In the genomic region with DNA sequence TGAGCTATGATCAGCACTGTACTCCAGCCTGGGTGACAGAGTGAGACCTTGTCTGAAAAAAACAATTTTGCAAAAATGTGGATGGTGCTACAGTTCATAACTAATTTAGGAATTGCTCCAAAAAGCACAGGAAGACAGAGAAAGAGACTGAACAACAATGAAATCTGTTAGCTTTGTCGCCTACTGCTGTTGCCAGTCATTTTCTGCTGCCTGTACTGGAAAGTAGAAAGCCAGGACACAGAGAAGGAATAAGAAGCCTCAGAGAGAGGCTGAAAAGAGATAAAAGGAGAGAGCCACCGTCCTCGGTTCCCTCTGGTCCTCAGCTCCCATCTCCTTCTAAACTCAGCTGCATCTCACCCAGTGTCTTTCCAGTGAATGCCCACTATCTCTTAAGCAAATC, we compare ENCODE assay signal across 20 cellular contexts. TPM values are rescaled to one million over a fixed set of nuclear protein-coding genes. Genes with fewer than 3 reads are reported as not detected.
DNase-seq lines count a peak whose midpoint lies in the region; ATAC-seq and TF ChIP-seq lines count a peak whose summit lies in the region.
"Had no signal": no experiment of that assay in that cellular context is flagged by ENCODE, and none has a peak within 500 bp of the region (broad histone marks: within the 10 kb centered on the region; RNA-seq: fewer than 3 reads in every experiment).

No MANE protein-coding gene starts in this region.

- no peak overlapping the region for H3K18ac ChIP-seq in neuronal stem cell (ENCODE audit: low read length)

- ATAC-seq in WTC11, result no peak
- ATAC-seq in HG03342 (IDR thresholded peaks at IDR 0.05; ENCODE audit: unreplicated experiment), result no peak
- ATAC-seq: HCT116 had no signal

- no peak overlapping the region for H2AK5ac ChIP-seq in neuronal stem cell (ENCODE audit: low read depth, low read length)

- H2BK120ac ChIP-seq in neuronal stem cell (ENCODE audit: low read depth, low read length), result no peak overlapping the region

- CTCF ChIA-PET in WTC11 (lab: Charles Lee), result interaction anchor here (1.6 kb wide), 1 partner anchor 9 kb away, joined by 3 read pairs; a partner anchor contains a TSS

- no peaks in the 10 kb centered on the region for H3K9me3 ChIP-seq in neuronal stem cell (replicated peaks in 1 of 2; ENCODE audit: control insufficient read depth in 2 of 2, insufficient read depth in 1 of 2, low read depth in 1 of 2, low read length in 2 of 2)
- H3K9me3 ChIP-seq: A549 had no signal

- no peak overlapping the region for H3K14ac ChIP-seq in neuronal stem cell (ENCODE audit: low read length)

- H3K4me1 ChIP-seq in neuronal stem cell (ENCODE audit: control insufficient read depth in 2 of 2, insufficient read depth in 1 of 2, low read depth in 1 of 2, low read length in 2 of 2), result no peaks in the 10 kb centered on the region
- H3K4me1 ChIP-seq: A549 had no signal

- peaks cover 3% of the 10 kb centered on the region; the same call in 1 of the 2 replicates for H3K9me3 Mint-ChIP-seq in WTC11
- H3K9me3 Mint-ChIP-seq: CD4-positive, alpha-beta memory T cell; H9 had no signal

- no CpG with 5 or more reads among the region's 3 CpGs for WGBS in neuronal stem cell (ENCODE audit: extremely low coverage in 2 of 2, insufficient read length in 2 of 2, insufficient replicate concordance in 1 of 2), 2 donors

- H3K27me3 Mint-ChIP-seq in WTC11 (ENCODE audit: low read depth), result peaks cover 2% of the 10 kb centered on the region; the same call in 1 of the 2 replicates

- no peak overlapping the region for H3K27ac ChIP-seq in neuronal stem cell (replicated peaks; ENCODE audit: low read length)
- H3K27ac ChIP-seq: A549, GM23248 had no signal

- H3K4me2 ChIP-seq in neuronal stem cell (ENCODE audit: insufficient read depth, low read length, poor library complexity, severe bottlenecking), result no peak overlapping the region
- H3K4me2 ChIP-seq: A549 had no signal

- no peak overlapping the region for H4K91ac ChIP-seq in neuronal stem cell (ENCODE audit: low read depth, low read length, poor library complexity)

- no peak overlapping the region for H2BK12ac ChIP-seq in neuronal stem cell (ENCODE audit: low read length)

- in situ Hi-C loops in G401 (cut with HindIII; ENCODE audit: low sequenced_read_pairs), result no loop called here

- no peak overlapping the region for H3K9ac ChIP-seq in neuronal stem cell (ENCODE audit: low read depth, low read length, poor library complexity)
- H3K9ac ChIP-seq: GM23248 had no signal

- no peak overlapping the region for H3K4me3 ChIP-seq in neuronal stem cell (ENCODE audit: low read length in 2 of 2)
- H3K4me3 ChIP-seq: A549, GM23248 had no signal

- peak overlapping the region; percentile 51; the same call in 1 of the 2 replicates for H3K27ac Mint-ChIP-seq in WTC11
- H3K27ac Mint-ChIP-seq: CD4-positive, alpha-beta memory T cell had no signal

- no peaks in the 10 kb centered on the region for H3K36me3 Mint-ChIP-seq in WTC11
- H3K36me3 Mint-ChIP-seq: CD4-positive, alpha-beta memory T cell had no signal

- H3K79me1 ChIP-seq in neuronal stem cell (ENCODE audit: low read depth, low read length), result no peaks in the 10 kb centered on the region

- peaks cover 0 to 6% (median 0%) of the 10 kb centered on the region in 3 experiments for H3K27me3 ChIP-seq in neuronal stem cell (ENCODE audit: control insufficient read depth in 3 of 3, insufficient read depth in 3 of 3, low read depth in 1 of 3, low read length in 3 of 3)

- no peaks in the 10 kb centered on the region for H3K36me3 ChIP-seq in neuronal stem cell (replicated peaks in 1 of 2; ENCODE audit: control insufficient read depth in 2 of 2, insufficient read depth in 2 of 2, low read length in 2 of 2)

- no peaks in the 10 kb centered on the region for H3K4me1 Mint-ChIP-seq in WTC11
- H3K4me1 Mint-ChIP-seq: CD4-positive, alpha-beta memory T cell; H9 had no signal

- H2BK15ac ChIP-seq in neuronal stem cell (ENCODE audit: low read length), result no peak overlapping the region

- DNase-seq in G401 (ENCODE audit: low spot score) (peak; percentile 67), WTC11 (ENCODE audit: low spot score) (no peak), cerebellum (ENCODE audit: low spot score) (peak; percentile 37), neuronal stem cell (ENCODE audit: low spot score) (no peak), NCI-H2029 treated with DMSO at 0.1 percent for 48 hours (lab: John Stamatoyannopoulos, UW) (no peak), cortex of kidney (lab: John Stamatoyannopoulos, UW) (no peak), GOT3 (lab: John Stamatoyannopoulos, UW) (no peak)
- DNase-seq: 8988T; ACHN; AML-193; Calu3; CD4-positive, alpha-beta memory T cell; COR-L47; DMS53; DMS79 treated with DMSO at 0.1 percent for 48 hours; GM23248; H9 had no signal

- H3K23ac ChIP-seq in neuronal stem cell (ENCODE audit: low read depth, low read length, poor library complexity), result no peak overlapping the region

- H2AFZ ChIP-seq in neuronal stem cell (ENCODE audit: low read length), result peak overlapping the region; percentile 56
- H2AFZ ChIP-seq: GM23248 had no signal

- TF ChIP-seq CTCF in WTC11 (IDR thresholded peaks at IDR 0.05), result no peak

- POLR2A ChIA-PET in WTC11 (lab: Charles Lee), result interaction anchor here (0.6 kb wide), 1 partner anchor 681 kb away, joined by 9 read pairs; no protein-coding TSS in a partner anchor

- no peak overlapping the region for H3K4ac ChIP-seq in neuronal stem cell (ENCODE audit: low read length)

- H4K8ac ChIP-seq in neuronal stem cell (ENCODE audit: low read depth, low read length), result no peak overlapping the region

- no peak overlapping the region for H2BK5ac ChIP-seq in neuronal stem cell (ENCODE audit: low read length)

- no peak overlapping the region for H3K4me3 Mint-ChIP-seq in WTC11
- H3K4me3 Mint-ChIP-seq: CD4-positive, alpha-beta memory T cell; H9 had no signal

TF ChIP-seq in WTC11, 78 proteins besides CTCF, POLR2A, EP300 and RAD21 (continues in another document):
- TF ChIP-seq, protein P1, sequence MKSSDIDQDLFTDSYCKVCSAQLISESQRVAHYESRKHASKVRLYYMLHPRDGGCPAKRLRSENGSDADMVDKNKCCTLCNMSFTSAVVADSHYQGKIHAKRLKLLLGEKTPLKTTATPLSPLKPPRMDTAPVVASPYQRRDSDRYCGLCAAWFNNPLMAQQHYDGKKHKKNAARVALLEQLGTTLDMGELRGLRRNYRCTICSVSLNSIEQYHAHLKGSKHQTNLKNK (CRISPR knock-in tag; IDR thresholded peaks at IDR 0.05), result no peak
- TF ChIP-seq SP1 (CRISPR knock-in tag; conservative IDR thresholded peaks at IDR 0.05), result no peak
- TF ChIP-seq HMGA2 (CRISPR knock-in tag; IDR thresholded peaks at IDR 0.05), result no peak
- TF ChIP-seq ETV6 (CRISPR knock-in tag; IDR thresholded peaks at IDR 0.05), result no peak
- TF ChIP-seq RELA (CRISPR knock-in tag; IDR thresholded peaks at IDR 0.05; ENCODE audit: borderline replicate concordance), result no peak
- TF ChIP-seq NR1H2 (CRISPR knock-in tag; IDR thresholded peaks at IDR 0.05), result no peak
- no peak for TF ChIP-seq ZNF219 (CRISPR knock-in tag; IDR thresholded peaks at IDR 0.05; ENCODE audit: borderline replicate concordance)
- no peak for TF ChIP-seq NR2C2 (CRISPR knock-in tag; IDR thresholded peaks at IDR 0.05)
- TF ChIP-seq, protein P2, sequence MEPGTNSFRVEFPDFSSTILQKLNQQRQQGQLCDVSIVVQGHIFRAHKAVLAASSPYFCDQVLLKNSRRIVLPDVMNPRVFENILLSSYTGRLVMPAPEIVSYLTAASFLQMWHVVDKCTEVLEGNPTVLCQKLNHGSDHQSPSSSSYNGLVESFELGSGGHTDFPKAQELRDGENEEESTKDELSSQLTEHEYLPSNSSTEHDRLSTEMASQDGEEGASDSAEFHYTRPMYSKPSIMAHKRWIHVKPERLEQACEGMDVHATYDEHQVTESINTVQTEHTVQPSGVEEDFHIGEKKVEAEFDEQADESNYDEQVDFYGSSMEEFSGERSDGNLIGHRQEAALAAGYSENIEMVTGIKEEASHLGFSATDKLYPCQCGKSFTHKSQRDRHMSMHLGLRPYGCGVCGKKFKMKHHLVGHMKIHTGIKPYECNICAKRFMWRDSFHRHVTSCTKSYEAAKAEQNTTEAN (CRISPR knock-in tag; IDR thresholded peaks at IDR 0.05), result no peak
- TF ChIP-seq NFATC4 (CRISPR knock-in tag; IDR thresholded peaks at IDR 0.05), result no peak
- TF ChIP-seq, protein P3, sequence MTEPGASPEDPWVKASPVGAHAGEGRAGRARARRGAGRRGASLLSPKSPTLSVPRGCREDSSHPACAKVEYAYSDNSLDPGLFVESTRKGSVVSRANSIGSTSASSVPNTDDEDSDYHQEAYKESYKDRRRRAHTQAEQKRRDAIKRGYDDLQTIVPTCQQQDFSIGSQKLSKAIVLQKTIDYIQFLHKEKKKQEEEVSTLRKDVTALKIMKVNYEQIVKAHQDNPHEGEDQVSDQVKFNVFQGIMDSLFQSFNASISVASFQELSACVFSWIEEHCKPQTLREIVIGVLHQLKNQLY (CRISPR knock-in tag; IDR thresholded peaks at IDR 0.05), result no peak
- no peak for TF ChIP-seq FOXJ3 (CRISPR knock-in tag; IDR thresholded peaks at IDR 0.05; ENCODE audit: borderline replicate concordance)
- no peak for TF ChIP-seq SMAD3 (CRISPR knock-in tag; IDR thresholded peaks at IDR 0.05; ENCODE audit: borderline replicate concordance)
- no peak for TF ChIP-seq RORB (CRISPR knock-in tag; IDR thresholded peaks at IDR 0.05)
- TF ChIP-seq GABPB1 (CRISPR knock-in tag; IDR thresholded peaks at IDR 0.05), result no peak
- no peak for TF ChIP-seq ZNF671 (CRISPR knock-in tag; IDR thresholded peaks at IDR 0.05)

RNA-seq across cellular contexts. Expression of a gene that starts 8.6 kb away (rescaled TPM):
- total RNA-seq in G401 (2014; rRNA removed; shearing (Covaris generic)), result 1.2 and 2.4 TPM in 2 replicates
- 2.5 to 3.7 TPM (median 3.6 TPM) in 3 replicates for total RNA-seq in WTC11 (2021)
- 2.7 TPM for total RNA-seq in cerebellum
- 6.0 TPM for polyA plus RNA-seq in neuronal stem cell (2013, experiment 1 of 2)
- 6.2 TPM for polyA plus RNA-seq in neuronal stem cell (2013, experiment 2 of 2)
- total RNA-seq: CD4-positive, alpha-beta memory T cell had no signal
- polyA plus RNA-seq: CD4-positive, alpha-beta memory T cell had no signal

RNA-seq across cellular contexts. Expression of a gene that starts 48.9 kb away (rescaled TPM):
- total RNA-seq in G401 (2014; rRNA removed; shearing (Covaris generic)), result 12.7 and 27.2 TPM in 2 replicates
- total RNA-seq in WTC11 (2021) (67.3 to 80.8 TPM (median 72.2 TPM) in 3 replicates), cerebellum (129 TPM)
- 10.9 TPM for polyA plus RNA-seq in neuronal stem cell (2013, experiment 1 of 2)
- 12.0 TPM for polyA plus RNA-seq in neuronal stem cell (2013, experiment 2 of 2)

Comparison
In these comparisons a context has a peak if more than half of its experiments do, and no peak if none do; other contexts are left out.
1. DNase-seq: peak in G401 (single experiment) and cerebellum (single experiment); none in WTC11 (single experiment), neuronal stem cell (single experiment), NCI-H2029 treated with DMSO at 0.1 percent for 48 hours (single experiment), cortex of kidney (single experiment) and GOT3 (single experiment).